In genomic region chr3:48661501-48662139, GRCh38 we compare ENCODE assay signal across 9 cellular contexts. TPM values are rescaled to one million over a fixed set of nuclear protein-coding genes. Genes with fewer than 3 reads are reported as not detected.
DNase-seq lines count a peak whose midpoint lies in the region; ATAC-seq and TF ChIP-seq lines count a peak whose summit lies in the region.
"Had no signal": no experiment of that assay in that cellular context is flagged by ENCODE, and none has a peak within 500 bp of the region (broad histone marks: within the 10 kb centered on the region; RNA-seq: fewer than 3 reads in every experiment).

No MANE protein-coding gene starts in this region.

- peak overlapping the region; percentile 99 for H3K27ac ChIP-seq in 22Rv1
- H3K27ac ChIP-seq in coronary artery, result no peak overlapping the region
- no peak overlapping the region for H3K27ac ChIP-seq in left lung
- H3K27ac ChIP-seq: C4-2B had no signal

- peak; percentile 62 for ATAC-seq in left lung

- peaks cover 17 to 49% of the 10 kb centered on the region in 2 donors for H3K27me3 ChIP-seq in left lung

- peaks cover 15 to 38% of the 10 kb centered on the region in 2 donors for H3K4me1 ChIP-seq in left lung

- H3K4me3 ChIP-seq in coronary artery (peak overlapping the region; percentile 90), left lung (peak overlapping the region; percentile 16 to 17)

- peak; percentile 68 for DNase-seq in HK-2 (ENCODE audit: unreplicated experiment)
- DNase-seq in activated CD4-positive, alpha-beta T cell treated with anti-CD3 and anti-CD28 coated beads for 48 hours, result peak; percentile 81
- no peak for DNase-seq in coronary artery (ENCODE audit: low spot score)
- DNase-seq in left lung, result peak; percentile 67 to 89
- DNase-seq in stimulated activated CD4-positive, alpha-beta T cell treated with anti-CD3 and anti-CD28 coated beads, TNF-alpha, amount 100 ng/mL, for 1 hour (ENCODE audit: low read depth in 3 of 3, low spot score in 1 of 3), result peak; percentile 31 to 70 (median 56)
- no peak for DNase-seq in NCI-H2107 (lab: John Stamatoyannopoulos, UW)
- DNase-seq in DMS79 (lab: John Stamatoyannopoulos, UW), result no peak

- H3K36me3 ChIP-seq in left lung, result no peaks in the 10 kb centered on the region

- TF ChIP-seq CTCF in 22Rv1 (IDR thresholded peaks at IDR 0.05), result no peak
- TF ChIP-seq CTCF in coronary artery (IDR thresholded peaks at IDR 0.05), result no peak
- TF ChIP-seq CTCF in left lung (IDR thresholded peaks at IDR 0.05), result no peak

- no peaks in the 10 kb centered on the region for H3K9me3 ChIP-seq in left lung

- intact Hi-C loops in left lung (cut with DNase I), result no loop called here

RNA-seq across cellular contexts. Expression of gene CELSR3, which starts 1.1 kb away (rescaled TPM):
- 1 to 10 TPM in 1 of 2 donors, under 1 TPM in 1; 0.93 to 1.2 TPM for total RNA-seq in left lung

RNA-seq across cellular contexts. Expression of gene NCKIPSD, which starts 24.1 kb away (rescaled TPM):
- total RNA-seq in left lung, result 10 to 100 TPM; 15.6 to 16.0 TPM

RNA-seq across cellular contexts. Expression of gene SLC26A6, which starts 26.4 kb away (rescaled TPM):
- total RNA-seq in left lung, result 10 to 100 TPM; 32.0 to 34.9 TPM

RNA-seq across cellular contexts. Expression of gene TMEM89, which starts 40.1 kb away (rescaled TPM):
- not detected for total RNA-seq in left lung

RNA-seq across cellular contexts. Expression of gene UQCRC1, which starts 52.2 kb away (rescaled TPM):
- total RNA-seq in left lung, result 100 to 1,000 TPM; 148 to 203 TPM

Comparison
In these comparisons a context has a peak if more than half of its experiments do, and no peak if none do; other contexts are left out.
1. DNase-seq: peak in HK-2 (single experiment), activated CD4-positive, alpha-beta T cell treated with anti-CD3 and anti-CD28 coated beads for 48 hours (single experiment), left lung (2 of 2) and stimulated activated CD4-positive, alpha-beta T cell treated with anti-CD3 and anti-CD28 coated beads, TNF-alpha, amount 100 ng/mL, for 1 hour (3 of 3); none in coronary artery (single experiment), NCI-H2107 (single experiment) and DMS79 (single experiment).